Comparison of ENCODE assay signal across 12 cellular contexts in genomic region chr7:105309235-105310156, GRCh38.
DNase-seq lines count a peak whose midpoint lies in the region; ATAC-seq and TF ChIP-seq lines count a peak whose summit lies in the region.
"Had no signal": no experiment of that assay in that cellular context is flagged by ENCODE, and none has a peak within 500 bp of the region (broad histone marks: within the 10 kb centered on the region; RNA-seq: fewer than 3 reads in every experiment).

No MANE protein-coding gene starts in this region.

- no peak for TF ChIP-seq POLR2A in breast epithelium (IDR thresholded peaks at IDR 0.05)

- peak overlapping the region in 1 of 59 donors; percentile 3 for H3K4me3 ChIP-seq in dorsolateral prefrontal cortex
- no peak overlapping the region for H3K4me3 ChIP-seq in breast epithelium

- H3K27ac ChIP-seq in dorsolateral prefrontal cortex (peak overlapping the region in 13 of 59 donors; percentile 2 to 94 (median 18)), breast epithelium (no peak overlapping the region)
- H3K27ac ChIP-seq: epithelial cell of prostate had no signal

- peak; percentile 47 for ATAC-seq in GM21786 (IDR thresholded peaks at IDR 0.05; ENCODE audit: unreplicated experiment)
- no peak for ATAC-seq in HG02970 (IDR thresholded peaks at IDR 0.05; ENCODE audit: low FRiP score, unreplicated experiment)

- peaks cover 0 to 4% of the 10 kb centered on the region in 2 donors for H3K4me1 ChIP-seq in breast epithelium

- TF ChIP-seq CTCF in dorsolateral prefrontal cortex (IDR thresholded peaks at IDR 0.05 in 54 of 56, conservative IDR thresholded peaks at IDR 0.05 in 2 of 56; ENCODE audit: low read depth in 1 of 56, partially characterized antibody in 56 of 56) (peak in 2 of 56 donors; percentile 9 to 18), breast epithelium (IDR thresholded peaks at IDR 0.05) (no peak)

- H3K27me3 ChIP-seq in dorsolateral prefrontal cortex, result no peaks in the 10 kb centered on the region
- H3K27me3 ChIP-seq in breast epithelium, result no peaks in the 10 kb centered on the region

- no peaks in the 10 kb centered on the region for H3K36me3 ChIP-seq in breast epithelium

- H3K9me3 ChIP-seq in breast epithelium, result no peaks in the 10 kb centered on the region

- intact Hi-C loops in dorsolateral prefrontal cortex (cut with DNase I), result no loop called here
- intact Hi-C loops in breast epithelium (cut with DNase I; ENCODE audit: low total_unique reads), result no loop called here

- DNase-seq in ELF-1 (ENCODE audit: low read depth, low spot score) (peak; percentile 10), NCI-H69 (lab: John Stamatoyannopoulos, UW) (peak; percentile 94), left kidney (ENCODE audit: low read depth, low spot score) (peak; percentile 81), DMS79 treated with DMSO at 0.1 percent for 48 hours (lab: John Stamatoyannopoulos, UW) (no peak), dorsolateral prefrontal cortex (no peak), breast epithelium (ENCODE audit: low spot score in 2 of 2) (no peak)
- DNase-seq: Kasumi-1, mammary epithelial cell, trophoblast cell had no signal

Comparison
In these comparisons a context has a peak if more than half of its experiments do, and no peak if none do; other contexts are left out.
1. DNase-seq: peak in ELF-1 (single experiment), NCI-H69 (single experiment) and left kidney (single experiment); none in DMS79 treated with DMSO at 0.1 percent for 48 hours (single experiment), dorsolateral prefrontal cortex (0 of 10) and breast epithelium (0 of 2).